Comparison of ENCODE assay signal across 18 cellular contexts in the genomic region with DNA sequence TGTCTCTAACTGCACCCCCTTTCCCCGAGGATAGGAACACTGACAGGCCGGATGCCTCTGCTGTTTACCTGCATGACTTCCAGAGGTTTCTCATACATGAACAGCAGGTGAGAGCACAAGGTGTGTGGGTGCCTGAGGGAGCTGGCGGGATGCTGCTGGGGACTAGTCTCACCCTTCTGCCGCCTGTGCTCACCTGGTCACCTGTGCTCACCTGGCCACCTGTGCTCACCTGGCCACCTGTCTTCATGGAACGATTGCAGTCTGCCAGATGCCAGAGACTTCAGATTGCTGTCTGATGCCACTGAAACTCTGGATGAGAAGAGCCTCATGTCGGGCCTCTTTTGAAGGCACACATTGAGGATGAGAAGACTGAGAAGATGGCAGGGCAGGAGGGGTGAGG.
"Had no signal": no experiment of that assay in that cellular context is flagged by ENCODE, and none has a peak within 500 bp of the region (broad histone marks: within the 10 kb centered on the region; RNA-seq: fewer than 3 reads in every experiment).

No MANE protein-coding gene starts in this region.

- H3K27me3 ChIP-seq: colonic mucosa, neutrophil, spleen, tibial nerve had no signal

- H3K9me3 Mint-ChIP-seq: naive thymus-derived CD8-positive, alpha-beta T cell; stimulated activated naive CD8-positive, alpha-beta T cell treated with anti-CD3 and anti-CD28 coated beads, Interleukin-15, Interleukin-2, amounts not matched to agents 100 ng/mL and 50 ng/mL, for 24 hours had no signal

- H3K27me3 Mint-ChIP-seq: stimulated activated naive CD8-positive, alpha-beta T cell treated with anti-CD3 and anti-CD28 coated beads, Interleukin-15, Interleukin-2, amounts not matched to agents 100 ng/mL and 50 ng/mL, for 24 hours had no signal

- H3K36me3 Mint-ChIP-seq: naive thymus-derived CD8-positive, alpha-beta T cell had no signal

- H3K4me1 Mint-ChIP-seq: naive thymus-derived CD8-positive, alpha-beta T cell had no signal

- H3K4me3 Mint-ChIP-seq: naive thymus-derived CD8-positive, alpha-beta T cell; stimulated activated naive CD8-positive, alpha-beta T cell treated with anti-CD3 and anti-CD28 coated beads, Interleukin-15, Interleukin-2, amounts not matched to agents 100 ng/mL and 50 ng/mL, for 24 hours had no signal

- FAIRE-seq: islet of Langerhans had no signal

- H3K27ac ChIP-seq: colonic mucosa, heart left ventricle, neutrophil, psoas muscle, spleen, tibial nerve had no signal

- H3K4me3 ChIP-seq: colonic mucosa, heart left ventricle, psoas muscle, spleen, tibial nerve had no signal

- ATAC-seq: heart left ventricle; naive thymus-derived CD8-positive, alpha-beta T cell; psoas muscle; sciatic nerve had no signal

- H3K9me3 ChIP-seq: colonic mucosa, heart left ventricle, neutrophil, psoas muscle, spleen, tibial nerve had no signal

- H3K36me3 ChIP-seq: colonic mucosa, tibial nerve had no signal

- H3K4me1 ChIP-seq: colonic mucosa, heart left ventricle, psoas muscle, tibial nerve had no signal

- DNase-seq: colonic mucosa; effector CD4-positive, alpha-beta T cell; foreskin melanocyte; heart left ventricle; hippocampal formation; kidney glomerular epithelial cell; naive thymus-derived CD8-positive, alpha-beta T cell; psoas muscle; retina; spleen; stimulated activated CD4-positive, alpha-beta T cell treated with anti-CD3 and anti-CD28 coated beads, Interleukin-15, amount 100 ng/mL, for 24 hours; stimulated activated CD4-positive, alpha-beta T cell treated with anti-CD3 and anti-CD28 coated beads, Interleukin-1b, Interleukin-23, amount 100 ng/mL, for 48 hours; stimulated activated CD4-positive, alpha-beta T cell treated with anti-CD3 and anti-CD28 coated beads, Interleukin-4, amount 100 ng/mL, for 4 hours had no signal

- H3K27ac Mint-ChIP-seq: naive thymus-derived CD8-positive, alpha-beta T cell; stimulated activated naive CD8-positive, alpha-beta T cell treated with anti-CD3 and anti-CD28 coated beads, Interleukin-15, Interleukin-2, amounts not matched to agents 100 ng/mL and 50 ng/mL, for 24 hours had no signal
